ENCODE assay signal across 19 cellular contexts in genomic region chr22:20094158-20094807, GRCh38. TPM values are rescaled to one million over a fixed set of nuclear protein-coding genes. Genes with fewer than 3 reads are reported as not detected.
A peak's percentile ranks its signal among the peaks of the same experiment; 100 is the strongest.
DNase-seq lines count a peak whose midpoint lies in the region; ATAC-seq and TF ChIP-seq lines count a peak whose summit lies in the region.
"Had no signal": no experiment of that assay in that cellular context is flagged by ENCODE, and none has a peak within 500 bp of the region (broad histone marks: within the 10 kb centered on the region; RNA-seq: fewer than 3 reads in every experiment).

No MANE protein-coding gene starts in this region.

- CTCF ChIA-PET in activated CD4-positive, alpha-beta memory T cell treated with anti-CD3 and anti-CD28 coated beads, Interleukin-2, amount 10 ng/mL, durations not matched to agents 7 days and 5 days (lab: Charles Lee), result no interaction called here

- no peak for TF ChIP-seq CTCF in CD14-positive monocyte (IDR thresholded peaks at IDR 0.05)

- H3K36me3 Mint-ChIP-seq in activated naive CD4-positive, alpha-beta T cell treated with anti-CD3 and anti-CD28 coated beads, Interleukin-2, amount 50 U/mL, for 72 hours, result peaks cover 31 to 62% of the 10 kb centered on the region in 2 donors
- peaks cover 90% of the 10 kb centered on the region for H3K36me3 Mint-ChIP-seq in activated CD4-positive, alpha-beta memory T cell treated with anti-CD3 and anti-CD28 coated beads, Interleukin-2, amount 10 ng/mL, durations not matched to agents 7 days and 5 days (ENCODE audit: low read depth)
- peaks cover 98% of the 10 kb centered on the region for H3K36me3 Mint-ChIP-seq in stimulated activated effector memory CD8-positive, alpha-beta T cell treated with anti-CD3 and anti-CD28 coated beads, Interleukin-12 subunit alpha, Interleukin-12 subunit beta, amount 100 ng/mL, for 72 hours
- H3K36me3 Mint-ChIP-seq in CD14-positive monocyte, result peaks cover 91 to 99% of the 10 kb centered on the region in 2 donors

- no peaks in the 10 kb centered on the region for H3K9me3 Mint-ChIP-seq in activated naive CD4-positive, alpha-beta T cell treated with anti-CD3 and anti-CD28 coated beads, Interleukin-2, amount 50 U/mL, for 72 hours
- H3K9me3 Mint-ChIP-seq in activated CD4-positive, alpha-beta memory T cell treated with anti-CD3 and anti-CD28 coated beads, Interleukin-2, amount 10 ng/mL, durations not matched to agents 7 days and 5 days, result peaks cover 3% of the 10 kb centered on the region
- H3K9me3 Mint-ChIP-seq in stimulated activated effector memory CD8-positive, alpha-beta T cell treated with anti-CD3 and anti-CD28 coated beads, Interleukin-12 subunit alpha, Interleukin-12 subunit beta, amount 100 ng/mL, for 72 hours, result no peaks in the 10 kb centered on the region
- H3K9me3 Mint-ChIP-seq in CD14-positive monocyte, result peaks cover 0 to 4% (median 2%) of the 10 kb centered on the region in 7 donors

- POLR2A ChIA-PET in activated CD4-positive, alpha-beta memory T cell treated with anti-CD3 and anti-CD28 coated beads, Interleukin-2, amount 10 ng/mL, durations not matched to agents 7 days and 5 days (lab: Charles Lee), result interaction anchor here (0.7 to 1.3 kb wide), 3 partner anchors 9 to 14 kb away, joined by 3 to 4 read pairs (median 3); no protein-coding TSS in a partner anchor

- DNase-seq in activated naive CD4-positive, alpha-beta T cell treated with anti-CD3 and anti-CD28 coated beads, Interleukin-2, amount 50 U/mL, for 72 hours (ENCODE audit: low spot score in 2 of 2), result no peak
- DNase-seq in activated naive CD4-positive, alpha-beta T cell treated with anti-CD3 and anti-CD28 coated beads, Interleukin-2, amount 50 U/mL, for 16 hours, result no peak
- no peak for DNase-seq in activated CD4-positive, alpha-beta memory T cell treated with anti-CD3 and anti-CD28 coated beads, Interleukin-2, amount 10 ng/mL, durations not matched to agents 7 days and 5 days
- peak; percentile 51 for DNase-seq in left lobe of liver (ENCODE audit: low spot score)
- no peak for DNase-seq in stimulated activated effector memory CD8-positive, alpha-beta T cell treated with anti-CD3 and anti-CD28 coated beads, Interleukin-12 subunit alpha, Interleukin-12 subunit beta, amount 100 ng/mL, for 72 hours (ENCODE audit: low spot score in 2 of 2)
- no peak for DNase-seq in NCI-H1694 treated with DMSO at 0.1 percent for 48 hours (lab: John Stamatoyannopoulos, UW)
- no peak for DNase-seq in CD14-positive monocyte (ENCODE audit: low spot score)
- DNase-seq in NCI-H1417 (lab: John Stamatoyannopoulos, UW), result no peak
- DNase-seq: activated CD4-positive, alpha-beta T cell treated with anti-CD3 and anti-CD28 coated beads for 48 hours; activated naive CD4-positive, alpha-beta T cell treated with anti-CD3 and anti-CD28 coated beads, Interleukin-2, amount 10 ng/mL, durations not matched to agents 7 days and 5 days; effector CD8-positive, alpha-beta T cell; esophagus squamous epithelium; NCI-H1436 treated with DMSO at 0.1 percent for 48 hours; SHP77 treated with DMSO at 0.1 percent for 48 hours; stimulated activated CD8-positive, alpha-beta memory T cell treated with anti-CD3 and anti-CD28 coated beads, Interleukin-4, amount 100 ng/mL, for 48 hours had no signal

- H3K4me3 Mint-ChIP-seq in activated CD4-positive, alpha-beta memory T cell treated with anti-CD3 and anti-CD28 coated beads, Interleukin-2, amount 10 ng/mL, durations not matched to agents 7 days and 5 days, result no peak overlapping the region
- peak overlapping the region; percentile 65 for H3K4me3 Mint-ChIP-seq in stimulated activated effector memory CD8-positive, alpha-beta T cell treated with anti-CD3 and anti-CD28 coated beads, Interleukin-12 subunit alpha, Interleukin-12 subunit beta, amount 100 ng/mL, for 72 hours
- no peak overlapping the region for H3K4me3 Mint-ChIP-seq in CD14-positive monocyte
- H3K4me3 Mint-ChIP-seq: activated naive CD4-positive, alpha-beta T cell treated with anti-CD3 and anti-CD28 coated beads, Interleukin-2, amount 10 ng/mL, durations not matched to agents 7 days and 5 days had no signal

- peaks cover 63% of the 10 kb centered on the region for H3K4me1 Mint-ChIP-seq in activated CD4-positive, alpha-beta memory T cell treated with anti-CD3 and anti-CD28 coated beads, Interleukin-2, amount 10 ng/mL, durations not matched to agents 7 days and 5 days
- peaks cover 90% of the 10 kb centered on the region for H3K4me1 Mint-ChIP-seq in stimulated activated effector memory CD8-positive, alpha-beta T cell treated with anti-CD3 and anti-CD28 coated beads, Interleukin-12 subunit alpha, Interleukin-12 subunit beta, amount 100 ng/mL, for 72 hours
- H3K4me1 Mint-ChIP-seq in CD14-positive monocyte, result no peaks in the 10 kb centered on the region

- peak overlapping the region; percentile 75 to 78 for H3K27ac Mint-ChIP-seq in activated naive CD4-positive, alpha-beta T cell treated with anti-CD3 and anti-CD28 coated beads, Interleukin-2, amount 50 U/mL, for 72 hours
- peak overlapping the region; percentile 21 for H3K27ac Mint-ChIP-seq in activated CD4-positive, alpha-beta memory T cell treated with anti-CD3 and anti-CD28 coated beads, Interleukin-2, amount 10 ng/mL, durations not matched to agents 7 days and 5 days
- peak overlapping the region; percentile 81 for H3K27ac Mint-ChIP-seq in stimulated activated effector memory CD8-positive, alpha-beta T cell treated with anti-CD3 and anti-CD28 coated beads, Interleukin-12 subunit alpha, Interleukin-12 subunit beta, amount 100 ng/mL, for 72 hours
- no peak overlapping the region for H3K27ac Mint-ChIP-seq in CD14-positive monocyte
- H3K27ac Mint-ChIP-seq: activated naive CD4-positive, alpha-beta T cell treated with anti-CD3 and anti-CD28 coated beads, Interleukin-2, amount 10 ng/mL, durations not matched to agents 7 days and 5 days had no signal

- intact Hi-C loops in CD14-positive monocyte (cut with micrococcal nuclease), result no loop called here

- no peak for ATAC-seq in activated naive CD4-positive, alpha-beta T cell treated with anti-CD3 and anti-CD28 coated beads, Interleukin-2, amount 50 U/mL, for 72 hours
- peak; percentile 60 for ATAC-seq in left lobe of liver
- peak; percentile 63 for ATAC-seq in stimulated activated effector memory CD8-positive, alpha-beta T cell treated with anti-CD3 and anti-CD28 coated beads, Interleukin-12 subunit alpha, Interleukin-12 subunit beta, amount 100 ng/mL, for 72 hours

- H3K27me3 Mint-ChIP-seq in activated CD4-positive, alpha-beta memory T cell treated with anti-CD3 and anti-CD28 coated beads, Interleukin-2, amount 10 ng/mL, durations not matched to agents 7 days and 5 days, result no peaks in the 10 kb centered on the region
- peaks cover 0 to 4% (median 0%) of the 10 kb centered on the region in 3 donors for H3K27me3 Mint-ChIP-seq in CD14-positive monocyte (ENCODE audit: low read depth in 3 of 3)
- H3K27me3 Mint-ChIP-seq: activated naive CD4-positive, alpha-beta T cell treated with anti-CD3 and anti-CD28 coated beads, Interleukin-2, amount 10 ng/mL, durations not matched to agents 7 days and 5 days had no signal

RNA-seq across cellular contexts. Expression of gene DGCR8, which starts 14.2 kb away (rescaled TPM):
- total RNA-seq in activated naive CD4-positive, alpha-beta T cell treated with anti-CD3 and anti-CD28 coated beads, Interleukin-2, amount 50 U/mL, for 72 hours, result 10 to 100 TPM; 37.0 to 66.7 TPM
- total RNA-seq in activated CD4-positive, alpha-beta memory T cell treated with anti-CD3 and anti-CD28 coated beads, Interleukin-2, amount 10 ng/mL, durations not matched to agents 7 days and 5 days, result 10 to 100 TPM; 40.4 to 41.1 TPM
- total RNA-seq in left lobe of liver, result 26.9 TPM
- polyA plus RNA-seq in CD14-positive monocyte, result 1 to 10 TPM; 1.2 to 1.4 TPM

RNA-seq across cellular contexts. Expression of gene RANBP1, which starts 21.6 kb away (rescaled TPM):
- total RNA-seq in activated naive CD4-positive, alpha-beta T cell treated with anti-CD3 and anti-CD28 coated beads, Interleukin-2, amount 50 U/mL, for 72 hours, result 100 to 1,000 TPM; 295 to 349 TPM
- total RNA-seq in activated CD4-positive, alpha-beta memory T cell treated with anti-CD3 and anti-CD28 coated beads, Interleukin-2, amount 10 ng/mL, durations not matched to agents 7 days and 5 days, result 100 to 1,000 TPM; 176 to 181 TPM
- 47.0 TPM for total RNA-seq in left lobe of liver
- 10 to 100 TPM; 45.0 to 47.4 TPM for polyA plus RNA-seq in CD14-positive monocyte

RNA-seq across cellular contexts. Expression of gene TRMT2A, which starts 22.7 kb away (rescaled TPM):
- total RNA-seq in activated naive CD4-positive, alpha-beta T cell treated with anti-CD3 and anti-CD28 coated beads, Interleukin-2, amount 50 U/mL, for 72 hours, result 10 to 100 TPM; 79.9 to 93.9 TPM
- total RNA-seq in activated CD4-positive, alpha-beta memory T cell treated with anti-CD3 and anti-CD28 coated beads, Interleukin-2, amount 10 ng/mL, durations not matched to agents 7 days and 5 days, result 10 to 100 TPM; 71.8 to 75.2 TPM
- 36.7 TPM for total RNA-seq in left lobe of liver
- polyA plus RNA-seq in CD14-positive monocyte, result 10 to 100 TPM; 20.1 to 23.5 TPM

RNA-seq across cellular contexts. Expression of gene ZDHHC8, which starts 37.3 kb away (rescaled TPM):
- total RNA-seq in activated naive CD4-positive, alpha-beta T cell treated with anti-CD3 and anti-CD28 coated beads, Interleukin-2, amount 50 U/mL, for 72 hours, result 10 to 100 TPM; 17.6 to 55.4 TPM
- 10 to 100 TPM; 44.2 to 48.3 TPM for total RNA-seq in activated CD4-positive, alpha-beta memory T cell treated with anti-CD3 and anti-CD28 coated beads, Interleukin-2, amount 10 ng/mL, durations not matched to agents 7 days and 5 days
- total RNA-seq in left lobe of liver, result 37.3 TPM
- polyA plus RNA-seq in CD14-positive monocyte, result 1 to 10 TPM in 1 of 2 donors, under 1 TPM in 1; 0.73 to 1.1 TPM

RNA-seq across cellular contexts. Expression of gene CCDC188, which starts 56.6 kb away (rescaled TPM):
- total RNA-seq in activated naive CD4-positive, alpha-beta T cell treated with anti-CD3 and anti-CD28 coated beads, Interleukin-2, amount 50 U/mL, for 72 hours, result not detected
- under 1 TPM; 0.33 to 0.76 TPM for total RNA-seq in activated CD4-positive, alpha-beta memory T cell treated with anti-CD3 and anti-CD28 coated beads, Interleukin-2, amount 10 ng/mL, durations not matched to agents 7 days and 5 days
- not detected for total RNA-seq in left lobe of liver
- not detected for polyA plus RNA-seq in CD14-positive monocyte
- total RNA-seq: A673, mononuclear cell, OCI-LY7, vagina had no signal

Comparison
In these comparisons a context has a peak if more than half of its experiments do, and no peak if none do; other contexts are left out.
1. ATAC-seq: peak in left lobe of liver (single experiment) and stimulated activated effector memory CD8-positive, alpha-beta T cell treated with anti-CD3 and anti-CD28 coated beads, Interleukin-12 subunit alpha, Interleukin-12 subunit beta, amount 100 ng/mL, for 72 hours (single experiment); none in activated naive CD4-positive, alpha-beta T cell treated with anti-CD3 and anti-CD28 coated beads, Interleukin-2, amount 50 U/mL, for 72 hours (0 of 2).
2. H3K27ac Mint-ChIP-seq: peak in activated naive CD4-positive, alpha-beta T cell treated with anti-CD3 and anti-CD28 coated beads, Interleukin-2, amount 50 U/mL, for 72 hours (2 of 2), activated CD4-positive, alpha-beta memory T cell treated with anti-CD3 and anti-CD28 coated beads, Interleukin-2, amount 10 ng/mL, durations not matched to agents 7 days and 5 days (single experiment) and stimulated activated effector memory CD8-positive, alpha-beta T cell treated with anti-CD3 and anti-CD28 coated beads, Interleukin-12 subunit alpha, Interleukin-12 subunit beta, amount 100 ng/mL, for 72 hours (single experiment); none in CD14-positive monocyte (0 of 7).